In genomic region chr1:153494976-153495535, GRCh38 we compare ENCODE assay signal across 1 cellular context.
TF ChIP-seq lines count a peak whose summit lies in the region.

No MANE protein-coding gene starts in this region.

TF ChIP-seq in liver, 16 proteins besides CTCF, POLR2A, EP300 and RAD21 (continued from another document):
- TF ChIP-seq REST (IDR thresholded peaks at IDR 0.05): no peak
- TF ChIP-seq GABPA (IDR thresholded peaks at IDR 0.05 in 1 of 2, conservative IDR thresholded peaks at IDR 0.05 in 1 of 2): no peak
- no peak for TF ChIP-seq NR2F2 (IDR thresholded peaks at IDR 0.05)
- TF ChIP-seq YY1 (IDR thresholded peaks at IDR 0.05): no peak
